Comparison of ENCODE assay signal across 1 cellular context in genomic region chr2:38076250-38076709, GRCh38.
A peak's percentile ranks its signal among the peaks of the same experiment; 100 is the strongest.
TF ChIP-seq lines count a peak whose summit lies in the region.

No MANE protein-coding gene starts in this region.

TF ChIP-seq in HEK293, 187 proteins besides CTCF, POLR2A, EP300 and RAD21 (continued from another document):
- TF ChIP-seq PATZ1 (tag by site-specific recombination; IDR thresholded peaks at IDR 0.05) (no peak), SP7 (tag by site-specific recombination; IDR thresholded peaks at IDR 0.05) (peak; percentile 47; the same call in 1 of the 2 replicates), ZNF707 (tag by site-specific recombination; IDR thresholded peaks at IDR 0.05) (no peak), ZNF398 (tag by site-specific recombination; IDR thresholded peaks at IDR 0.05) (no peak), ZNF24 (tag by site-specific recombination; IDR thresholded peaks at IDR 0.05) (peak; percentile 14; the same call in 1 of the 2 replicates), ZNF600 (tag by site-specific recombination; IDR thresholded peaks at IDR 0.05) (peak; percentile 36; the same call in 1 of the 2 replicates), ZNF837 (tag by site-specific recombination; IDR thresholded peaks at IDR 0.05) (no peak), ZBTB20 (tag by site-specific recombination; IDR thresholded peaks at IDR 0.05) (peak; percentile 86), PRDM10 (tag by site-specific recombination; IDR thresholded peaks at IDR 0.05) (peak; percentile 38; the same call in 1 of the 2 replicates), ZBTB26 (tag by site-specific recombination; optimal IDR thresholded peaks at IDR 0.05) (peak; percentile 58), ZNF18 (tag by site-specific recombination; IDR thresholded peaks at IDR 0.05) (no peak), ZNF133 (tag by site-specific recombination; IDR thresholded peaks at IDR 0.05) (no peak), ZNF560 (tag by site-specific recombination; IDR thresholded peaks at IDR 0.05; ENCODE audit: borderline replicate concordance) (no peak), ZNF449 (tag by site-specific recombination; IDR thresholded peaks at IDR 0.05) (peak; percentile 16; the same call in 1 of the 2 replicates), ZNF16 (tag by site-specific recombination; IDR thresholded peaks at IDR 0.05; ENCODE audit: low read depth) (no peak), TRIM28 (IDR thresholded peaks at IDR 0.05; ENCODE audit: borderline replicate concordance, low read length) (no peak), ZEB2 (tag by site-specific recombination; IDR thresholded peaks at IDR 0.05) (peak; percentile 57; the same call in 1 of the 2 replicates), ZNF354C (tag by site-specific recombination; IDR thresholded peaks at IDR 0.05; ENCODE audit: borderline replicate concordance, low read depth) (no peak), ZFP37 (tag by site-specific recombination; IDR thresholded peaks at IDR 0.05) (0 out of 2 replicates have a peak, but pooled peaks have one; percentile 36), ZNF335 (tag by site-specific recombination; conservative IDR thresholded peaks at IDR 0.05) (peak; percentile 75), KLF10 (tag by site-specific recombination; IDR thresholded peaks at IDR 0.05) (no peak), ZNF433 (tag by site-specific recombination; IDR thresholded peaks at IDR 0.05; ENCODE audit: low read depth) (no peak), SP3 (tag by site-specific recombination; IDR thresholded peaks at IDR 0.05) (peak; percentile 57), ZNF518A (tag by site-specific recombination; conservative IDR thresholded peaks at IDR 0.05; ENCODE audit: low read depth) (no peak)
